In genomic region chr7:99142727-99143521, GRCh38 we compare ENCODE assay signal across 8 cellular contexts. TPM values are rescaled to one million over a fixed set of nuclear protein-coding genes. Genes with fewer than 3 reads are reported as not detected.
DNase-seq lines count a peak whose midpoint lies in the region; ATAC-seq, FAIRE-seq and TF ChIP-seq lines count a peak whose summit lies in the region.

No MANE protein-coding gene starts in this region.

- H3K4me3 ChIP-seq in AG04449 (ENCODE audit: low read depth, low read length) (peak overlapping the region; percentile 70), astrocyte (ENCODE audit: insufficient read depth, low read depth, low read length) (peak overlapping the region; percentile 47), rectal smooth muscle tissue (ENCODE audit: low read length) (peak overlapping the region; percentile 56)

- H3K79me2 ChIP-seq in astrocyte (ENCODE audit: insufficient read depth, low read length): peaks cover 43% of the 10 kb centered on the region

- FAIRE-seq in astrocyte (lab: Jason Lieb, UNC): no peak
- FAIRE-seq in urothelium cell line (lab: Jason Lieb, UNC): peak; percentile 93

- peaks cover 22% of the 10 kb centered on the region for H3K4me1 ChIP-seq in astrocyte (ENCODE audit: insufficient read depth, low read length)
- peaks cover 4% of the 10 kb centered on the region for H3K4me1 ChIP-seq in rectal smooth muscle tissue (ENCODE audit: control insufficient read depth, insufficient read depth, low read length)

- H3K9ac ChIP-seq in astrocyte (ENCODE audit: low read length): peak overlapping the region; percentile 54
- no peak overlapping the region for H3K9ac ChIP-seq in rectal smooth muscle tissue (ENCODE audit: low read length)

- H3K36me3 ChIP-seq in astrocyte (ENCODE audit: insufficient read depth, low read length) (no peaks in the 10 kb centered on the region), rectal smooth muscle tissue (ENCODE audit: control insufficient read depth, insufficient read depth, low read length) (no peaks in the 10 kb centered on the region)

- no peaks in the 10 kb centered on the region for H3K9me3 Mint-ChIP-seq in astrocyte (ENCODE audit: unreplicated experiment)

- ATAC-seq in GM21423 (IDR thresholded peaks at IDR 0.05; ENCODE audit: unreplicated experiment): peak; percentile 26

- CTCF ChIA-PET in AG04449 (lab: Yijun Ruan, JAX): interaction anchor here (1.2 kb wide), 1 partner anchor 36 kb away, joined by 3 read pairs; no protein-coding TSS in a partner anchor

- H3K27ac ChIP-seq in astrocyte (ENCODE audit: low read depth, low read length): peak overlapping the region; percentile 63
- peak overlapping the region; percentile 83 for H3K27ac ChIP-seq in rectal smooth muscle tissue (ENCODE audit: low read depth, low read length)

- H3K27me3 Mint-ChIP-seq in astrocyte (ENCODE audit: low read depth, unreplicated experiment): no peaks in the 10 kb centered on the region

- H3K36me3 Mint-ChIP-seq in astrocyte (ENCODE audit: low read depth, unreplicated experiment): peaks cover 3% of the 10 kb centered on the region

- no peak overlapping the region for H2AFZ ChIP-seq in astrocyte (ENCODE audit: low read depth, low read length)

- POLR2A ChIA-PET in AG04449 (lab: Yijun Ruan, JAX): interaction anchor here (0.9 to 1.4 kb wide), 2 partner anchors 22 to 58 kb away, joined by 3 to 4 read pairs; no protein-coding TSS in a partner anchor

- no peaks in the 10 kb centered on the region for H3K9me3 ChIP-seq in astrocyte (ENCODE audit: insufficient read depth, low read depth, low read length)

- H4K20me1 ChIP-seq in astrocyte (ENCODE audit: insufficient read depth, low read length): peaks cover 41% of the 10 kb centered on the region

- H3K4me3 Mint-ChIP-seq in astrocyte (ENCODE audit: unreplicated experiment): peak overlapping the region; percentile 93

- no peak for DNase-seq in AG04449 (ENCODE audit: low read depth, low spot score)
- DNase-seq in NCI-H1694 treated with DMSO at 0.1 percent for 48 hours (lab: John Stamatoyannopoulos, UW): peak; percentile 12
- peak; percentile 88 for DNase-seq in T1000 (lab: John Stamatoyannopoulos, UW)
- DNase-seq in astrocyte (ENCODE audit: low read depth): peak; percentile 85
- DNase-seq in hippocampal formation (lab: John Stamatoyannopoulos, UW): peak; percentile 89 to 90
- peak; percentile 97 for DNase-seq in urothelium cell line (ENCODE audit: low spot score)

- no peak for TF ChIP-seq CTCF in AG04449 (IDR thresholded peaks at IDR 0.05; ENCODE audit: insufficient read depth, low read length, missing control alignments)
- TF ChIP-seq CTCF in astrocyte (IDR thresholded peaks at IDR 0.05; ENCODE audit: insufficient read depth, low read depth, low read length): no peak

- peak overlapping the region; percentile 91 for H3K4me2 ChIP-seq in astrocyte (ENCODE audit: low read length)

- H3K27me3 ChIP-seq in astrocyte (ENCODE audit: insufficient read depth, low read length) (no peaks in the 10 kb centered on the region), rectal smooth muscle tissue (ENCODE audit: control insufficient read depth, insufficient read depth, low read length) (no peaks in the 10 kb centered on the region)

- peak overlapping the region; percentile 81 for H3K27ac Mint-ChIP-seq in astrocyte (ENCODE audit: unreplicated experiment)

- peaks cover 31% of the 10 kb centered on the region for H3K4me1 Mint-ChIP-seq in astrocyte (ENCODE audit: low read depth, unreplicated experiment)

RNA-seq across cellular contexts. Expression of gene SMURF1, which starts 1.0 kb away (rescaled TPM):
- 36.9 and 44.7 TPM in 2 replicates for total RNA-seq in astrocyte
